ENCODE assay signal across 28 cellular contexts in genomic region chr17:3982113-3982512, GRCh38.
"Had no signal": no experiment of that assay in that cellular context is flagged by ENCODE, and none has a peak within 500 bp of the region (broad histone marks: within the 10 kb centered on the region; RNA-seq: fewer than 3 reads in every experiment).

No MANE protein-coding gene starts in this region.

- FAIRE-seq: small intestine had no signal

- H3K4me1 ChIP-seq: uterus had no signal

- H3K27ac Mint-ChIP-seq: activated CD8-positive, alpha-beta memory T cell treated with anti-CD3 and anti-CD28 coated beads, Interleukin-2, amount 10 ng/mL, durations not matched to agents 7 days and 5 days; activated CD8-positive, alpha-beta T cell treated with anti-CD3 and anti-CD28 coated beads for 36 hours; stimulated activated memory B cell treated with anti-CD40 and anti-IgM and Interleukin-4, amounts not matched to agents 10 μg/mL and 1 μg/mL and 100 μg/mL, for 72 hours had no signal

- H3K4me3 ChIP-seq: ascending aorta, colonic mucosa, gastroesophageal sphincter, mucosa of descending colon, stomach, suprapubic skin, tibial nerve, uterus had no signal

- DNase-seq: activated CD4-positive, alpha-beta T cell treated with anti-CD3 and anti-CD28 coated beads, Interleukin-2, amount 10 ng/mL, durations not matched to agents 7 days and 5 days; activated CD4-positive, CD25-positive, alpha-beta regulatory T cell treated with anti-CD3 and anti-CD28 coated beads, Interleukin-2, amount 50 U/mL, for 72 hours; activated CD8-positive, alpha-beta memory T cell treated with anti-CD3 and anti-CD28 coated beads, Interleukin-2, amount 10 ng/mL, durations not matched to agents 7 days and 5 days; activated CD8-positive, alpha-beta T cell treated with anti-CD3 and anti-CD28 coated beads for 36 hours; activated gamma-delta T cell; activated naive CD4-positive, alpha-beta T cell treated with anti-CD3 and anti-CD28 coated beads, Interleukin-2, amount 50 U/mL, for 16 hours; colonic mucosa; head of caudate nucleus; hypothalamus; left cardiac atrium; mesendoderm; nephron progenitor cell; nucleus accumbens; small intestine; stimulated activated CD4-positive, alpha-beta T cell treated with anti-CD3 and anti-CD28 coated beads, Interleukin-2, amount 100 ng/mL, for 24 hours; stomach; uterus had no signal

- H3K27ac ChIP-seq: ascending aorta, colonic mucosa, epithelial cell of prostate, gastroesophageal sphincter, stomach, suprapubic skin, tibial nerve, uterus, VCaP had no signal

- H3K4me1 Mint-ChIP-seq: central memory CD8-positive, alpha-beta T cell had no signal

- ATAC-seq: activated CD8-positive, alpha-beta memory T cell treated with anti-CD3 and anti-CD28 coated beads, Interleukin-2, amount 10 ng/mL, durations not matched to agents 7 days and 5 days; activated CD8-positive, alpha-beta T cell treated with anti-CD3 and anti-CD28 coated beads for 36 hours; gastroesophageal sphincter; left cardiac atrium; mucosa of descending colon; sciatic nerve; stimulated activated memory B cell treated with anti-CD40 and anti-IgM and Interleukin-4, amounts not matched to agents 10 μg/mL and 1 μg/mL and 100 μg/mL, for 72 hours had no signal

- H3K27me3 ChIP-seq: ascending aorta, colonic mucosa, uterus had no signal

- H3K9me3 Mint-ChIP-seq: activated CD4-positive, alpha-beta T cell treated with anti-CD3 and anti-CD28 coated beads, Interleukin-2, amount 10 ng/mL, durations not matched to agents 7 days and 5 days; activated CD8-positive, alpha-beta T cell treated with anti-CD3 and anti-CD28 coated beads for 36 hours; activated T-helper 1 cell treated with anti-CD3 and anti-CD28 coated beads, Interleukin-12 subunit alpha, Interleukin-12 subunit beta, Interleukin-2, Interleukin-4 antibody, amounts not matched to agents 30 ng/mL and 10 ng/mL and 1 ng/mL, durations not matched to agents 14 hours and 24 hours and 36 hours; central memory CD8-positive, alpha-beta T cell; stimulated activated memory B cell treated with anti-CD40 and anti-IgM and Interleukin-4, amounts not matched to agents 10 μg/mL and 1 μg/mL and 100 μg/mL, for 72 hours had no signal

- H3K9me3 ChIP-seq: colonic mucosa, mucosa of descending colon, suprapubic skin, uterus had no signal

- H3K4me3 Mint-ChIP-seq: activated CD4-positive, alpha-beta T cell treated with anti-CD3 and anti-CD28 coated beads, Interleukin-2, amount 10 ng/mL, durations not matched to agents 7 days and 5 days; activated CD8-positive, alpha-beta memory T cell treated with anti-CD3 and anti-CD28 coated beads, Interleukin-2, amount 10 ng/mL, durations not matched to agents 7 days and 5 days; activated CD8-positive, alpha-beta T cell treated with anti-CD3 and anti-CD28 coated beads for 36 hours; activated T-helper 1 cell treated with anti-CD3 and anti-CD28 coated beads, Interleukin-12 subunit alpha, Interleukin-12 subunit beta, Interleukin-2, Interleukin-4 antibody, amounts not matched to agents 30 ng/mL and 10 ng/mL and 1 ng/mL, durations not matched to agents 14 hours and 24 hours and 36 hours; central memory CD8-positive, alpha-beta T cell; nephron progenitor cell; stimulated activated memory B cell treated with anti-CD40 and anti-IgM and Interleukin-4, amounts not matched to agents 10 μg/mL and 1 μg/mL and 100 μg/mL, for 72 hours had no signal

- H3K36me3 Mint-ChIP-seq: activated CD8-positive, alpha-beta memory T cell treated with anti-CD3 and anti-CD28 coated beads, Interleukin-2, amount 10 ng/mL, durations not matched to agents 7 days and 5 days; stimulated activated memory B cell treated with anti-CD40 and anti-IgM and Interleukin-4, amounts not matched to agents 10 μg/mL and 1 μg/mL and 100 μg/mL, for 72 hours had no signal

- H3K36me3 ChIP-seq: ascending aorta, colonic mucosa, gastroesophageal sphincter, stomach, suprapubic skin, tibial nerve, uterus had no signal

- H3K27me3 Mint-ChIP-seq: central memory CD8-positive, alpha-beta T cell had no signal
